10 cellular contexts compared by ENCODE assay signal in the genomic region with DNA sequence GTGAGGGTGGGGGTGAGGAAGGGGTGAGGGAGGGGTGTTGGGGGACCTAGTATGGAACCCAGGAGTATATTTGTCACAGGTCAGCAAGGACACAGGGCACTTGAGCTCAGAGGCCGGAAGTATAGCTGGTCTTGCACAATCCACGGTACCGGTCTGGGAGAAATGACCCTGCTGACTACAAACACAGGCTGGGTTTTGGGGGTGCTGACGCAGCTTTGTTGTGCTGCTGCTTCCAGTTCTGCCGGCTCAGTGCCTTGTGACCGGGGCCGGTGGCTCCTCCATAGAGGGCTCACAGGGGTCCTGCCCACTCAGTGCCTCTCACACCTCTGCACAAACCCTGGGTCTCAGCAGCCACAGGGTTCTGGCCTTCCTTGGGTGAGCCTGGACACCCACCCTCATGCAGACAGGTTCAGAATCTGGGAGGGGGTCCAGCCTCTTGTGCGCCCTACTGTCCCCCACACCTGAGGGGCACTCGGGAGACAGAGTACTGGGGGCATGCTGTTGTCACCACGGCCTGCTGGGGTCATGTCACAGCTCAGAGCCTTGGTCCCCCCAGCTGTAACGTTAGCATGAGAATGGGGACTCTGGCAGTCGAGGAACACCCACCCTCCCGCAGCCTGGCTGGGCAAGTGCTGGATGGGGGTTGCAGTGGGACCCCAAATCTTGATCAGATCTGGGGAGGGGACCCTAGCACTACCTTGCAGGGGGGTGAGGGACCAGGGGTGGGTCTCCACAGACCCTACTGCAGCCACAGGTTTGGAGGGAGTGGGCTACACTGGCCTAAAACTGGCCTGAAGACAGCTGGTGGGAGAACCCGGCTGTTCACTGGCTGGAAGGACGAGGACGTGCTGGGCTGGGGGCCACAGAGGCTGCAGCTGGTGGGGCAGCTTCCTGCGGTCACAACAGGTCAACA. TPM values are rescaled to one million over a fixed set of nuclear protein-coding genes. Genes with fewer than 3 reads are reported as not detected.
DNase-seq lines count a peak whose midpoint lies in the region; ATAC-seq, FAIRE-seq and TF ChIP-seq lines count a peak whose summit lies in the region.
"Had no signal": no experiment of that assay in that cellular context is flagged by ENCODE, and none has a peak within 500 bp of the region (broad histone marks: within the 10 kb centered on the region; RNA-seq: fewer than 3 reads in every experiment).

No MANE protein-coding gene starts in this region.

- H3K4me3 ChIP-seq in adrenal gland, result no peak overlapping the region
- no peak overlapping the region for H3K4me3 ChIP-seq in kidney (ENCODE audit: low read length in 2 of 2)

- no peak for TF ChIP-seq CTCF in adrenal gland (IDR thresholded peaks at IDR 0.05)
- no peak for TF ChIP-seq CTCF in kidney (IDR thresholded peaks at IDR 0.05; ENCODE audit: borderline replicate concordance, extremely low read depth, insufficient read depth)

- DNase-seq in HT-29 (ENCODE audit: low spot score) (peak; percentile 39), adrenal gland (peak; percentile 87 to 97 (median 96)), kidney (peak; percentile 89), substantia nigra (lab: John Stamatoyannopoulos, UW) (peak in 23 of 49 donors; percentile 23 to 72 (median 37)), cerebellar nuclear complex (lab: John Stamatoyannopoulos, UW) (no peak), GM12892 (ENCODE audit: insufficient read length) (no peak), GOT3 (lab: John Stamatoyannopoulos, UW) (no peak)

- H3K36me3 ChIP-seq in adrenal gland (replicated peaks in 1 of 2), result peaks cover 0 to 11% of the 10 kb centered on the region in 2 donors
- peaks cover 0 to 12% of the 10 kb centered on the region in 2 donors for H3K36me3 ChIP-seq in kidney (ENCODE audit: control insufficient read depth in 1 of 2, insufficient read depth in 2 of 2, low read length in 2 of 2)

- H3K27me3 ChIP-seq in adrenal gland, result no peaks in the 10 kb centered on the region

- H3K9me3 ChIP-seq in adrenal gland (replicated peaks in 1 of 3) (no peaks in the 10 kb centered on the region), kidney (ENCODE audit: control insufficient read depth in 1 of 2, low read length in 2 of 2) (no peaks in the 10 kb centered on the region)

- 42 to 51% (median 47%) methylated on average over 10 to 17 of the region's 17 CpGs for WGBS in adrenal gland, 4 donors

- H3K9ac ChIP-seq in kidney (ENCODE audit: low read length in 2 of 2), result peak overlapping the region; percentile 17 to 34
- H3K9ac ChIP-seq: KMS-11 had no signal

- H3K4me1 ChIP-seq in adrenal gland (replicated peaks in 1 of 2), result peaks cover 33 to 45% of the 10 kb centered on the region in 2 donors
- peaks cover 10 to 17% of the 10 kb centered on the region in 2 donors for H3K4me1 ChIP-seq in kidney (ENCODE audit: control insufficient read depth in 1 of 2, insufficient read depth in 1 of 2, low read depth in 1 of 2, low read length in 2 of 2)

- intact Hi-C loops in adrenal gland (cut with DNase I) (no loop called here), kidney (cut with DNase I) (no loop called here)

- ATAC-seq in GM19467 (IDR thresholded peaks at IDR 0.05; ENCODE audit: unreplicated experiment), result no peak

- FAIRE-seq in kidney (lab: Jason Lieb, UNC) (no peak), GM12892 (lab: Jason Lieb, UNC) (no peak)

- H3K27ac ChIP-seq in adrenal gland (peak overlapping the region; percentile 58 to 92 (median 86)), kidney (ENCODE audit: low read depth in 2 of 2, low read length in 2 of 2) (peak overlapping the region; percentile 76 to 91), substantia nigra (ENCODE audit: low read depth, low read length, poor library complexity, severe bottlenecking) (peak overlapping the region; percentile 59)
- H3K27ac ChIP-seq: epithelial cell of prostate, KMS-11 had no signal

- TF ChIP-seq POLR2A in adrenal gland (IDR thresholded peaks at IDR 0.05) (peak; percentile 44 to 86), GM12892 (IDR thresholded peaks at IDR 0.05; ENCODE audit: low read depth, low read length) (no peak)

RNA-seq across cellular contexts. Expression of a gene that starts 17.7 kb away (rescaled TPM):
- total RNA-seq in HT-29 (2014; rRNA removed; shearing (Covaris generic)), result 45.0 and 49.7 TPM in 2 replicates
- 100 to 1,000 TPM; 122 to 339 (median 181) TPM for total RNA-seq in adrenal gland
- polyA plus RNA-seq in adrenal gland, result 100 to 1,000 TPM in 2 of 3 donors, 10 to 100 TPM in 1; 31.1 to 135 (median 101) TPM
- total RNA-seq in kidney, result 56.3 TPM
- 149 TPM for polyA plus RNA-seq in kidney (ENCODE audit: insufficient read depth, low read depth, low replicate concordance)
- polyA plus RNA-seq in GM12892 (2012; ENCODE audit: missing spikeins), result 17.5 TPM

RNA-seq across cellular contexts. Expression of a gene that starts 20.3 kb away (rescaled TPM):
- 142 and 170 TPM in 2 replicates for total RNA-seq in HT-29 (2014; rRNA removed; shearing (Covaris generic))
- 10 to 100 TPM; 29.7 to 75.0 (median 39.2) TPM for total RNA-seq in adrenal gland
- polyA plus RNA-seq in adrenal gland, result 10 to 100 TPM; 10.7 to 69.1 (median 68.4) TPM
- total RNA-seq in kidney, result 44.5 TPM
- 49.3 TPM for polyA plus RNA-seq in kidney (ENCODE audit: insufficient read depth, low read depth, low replicate concordance)
- polyA plus RNA-seq in GM12892 (2012; ENCODE audit: missing spikeins), result 5.3 TPM

RNA-seq across cellular contexts. Expression of a gene that starts 57.8 kb away (rescaled TPM):
- total RNA-seq in HT-29 (2014; rRNA removed; shearing (Covaris generic)), result 1.6 and 4.5 TPM in 2 replicates
- total RNA-seq in adrenal gland (1 to 10 TPM; 1.4 to 4.9 (median 3.3) TPM), kidney (12.2 TPM)
- polyA plus RNA-seq in adrenal gland (1 to 10 TPM in 2 of 3 donors, under 1 TPM in 1; 0.60 to 1.7 (median 1.1) TPM), kidney (ENCODE audit: insufficient read depth, low read depth, low replicate concordance) (34.6 TPM)
- polyA plus RNA-seq in GM12892 (2012; ENCODE audit: missing spikeins), result 17.7 TPM

Comparison
In these comparisons a context has a peak if more than half of its experiments do, and no peak if none do; other contexts are left out.
1. DNase-seq: peak in HT-29 (single experiment), adrenal gland (7 of 7) and kidney (single experiment); none in cerebellar nuclear complex (0 of 2), GM12892 (single experiment) and GOT3 (single experiment).
2. Peak in every context shown above with its lines, with median percentiles within 50 percentile points of each other: H3K27ac ChIP-seq.